34 cellular contexts compared by ENCODE assay signal in genomic region chr3:162334537-162334936, GRCh38.
"Had no signal": no experiment of that assay in that cellular context is flagged by ENCODE, and none has a peak within 500 bp of the region (broad histone marks: within the 10 kb centered on the region; RNA-seq: fewer than 3 reads in every experiment).

No MANE protein-coding gene starts in this region.

- H3K27me3 ChIP-seq: adrenal gland, ascending aorta, body of pancreas, brain microvascular endothelial cell, breast epithelium, cardiac muscle cell had no signal

- H3K9me3 ChIP-seq: adrenal gland, ascending aorta, body of pancreas had no signal

- H3K36me3 ChIP-seq: adrenal gland, ascending aorta, brain microvascular endothelial cell, breast epithelium, cardiac muscle cell had no signal

- H3K4me3 ChIP-seq: adrenal gland, ascending aorta, body of pancreas, breast epithelium, cardiac muscle cell had no signal

- H3K27ac ChIP-seq: adrenal gland, ascending aorta, body of pancreas, brain microvascular endothelial cell, breast epithelium, cardiac muscle cell had no signal

- DNase-seq: activated effector memory CD4-positive, alpha-beta T cell treated with anti-CD3 and anti-CD28 coated beads, Interleukin-2, amount 50 U/mL, for 16 hours; activated effector memory CD4-positive, alpha-beta T cell treated with Interleukin-2 at 50 U/mL for 16 hours; activated gamma-delta T cell; activated gamma-delta T cell treated with Interleukin-2 at 50 U/mL for 16 hours; activated naive CD4-positive, alpha-beta T cell; activated naive CD4-positive, alpha-beta T cell treated with anti-CD3 and anti-CD28 coated beads for 36 hours; activated naive CD4-positive, alpha-beta T cell treated with anti-CD3 and anti-CD28 coated beads, Interleukin-2, amount 10 ng/mL, durations not matched to agents 7 days and 5 days; activated naive CD4-positive, alpha-beta T cell treated with anti-CD3 and anti-CD28 coated beads, Interleukin-2, amount 50 U/mL, for 16 hours; activated naive CD4-positive, alpha-beta T cell treated with Interleukin-2 at 50 U/mL for 16 hours; activated naive CD8-positive, alpha-beta T cell treated with anti-CD3 and anti-CD28 coated beads for 36 hours; activated naive CD8-positive, alpha-beta T cell treated with anti-CD3 and anti-CD28 coated beads, Interleukin-2, amount 10 ng/mL, durations not matched to agents 7 days and 5 days; activated naive CD8-positive, alpha-beta T cell treated with anti-CD3 and anti-CD28 coated beads, Interleukin-2, amount 50 U/mL, for 24 hours; activated T-cell treated with anti-CD3 and anti-CD28 coated beads, Interleukin-2, amount 50 U/mL, for 1 hour; activated T-cell treated with anti-CD3 and anti-CD28 coated beads, Interleukin-2, amount 50 U/mL, for 24 hours; activated T-cell treated with anti-CD3 and anti-CD28 coated beads, Interleukin-2, amount 50 U/mL, for 4 hours; activated T-cell treated with anti-CD3 and anti-CD28 coated beads, Interleukin-2, amount 50 U/mL, for 48 hours; activated T-cell treated with anti-CD3 and anti-CD28 coated beads, Interleukin-2, amount 50 U/mL, for 72 hours; adrenal gland; amniotic stem cell; amygdala; anterior cingulate cortex; aorta; body of pancreas; brain microvascular endothelial cell; caudate nucleus; central memory CD4-positive, alpha-beta T cell; cerebellar nuclear complex had no signal

- H3K4me1 ChIP-seq: adrenal gland, ascending aorta, body of pancreas, breast epithelium had no signal

- FAIRE-seq: astrocyte, bronchial epithelial cell had no signal

- ATAC-seq: activated naive CD4-positive, alpha-beta T cell treated with anti-CD3 and anti-CD28 coated beads, Interleukin-2, amount 50 U/mL, for 72 hours; activated naive CD8-positive, alpha-beta T cell treated with anti-CD3 and anti-CD28 coated beads, Interleukin-2, amount 50 U/mL, for 24 hours; activated T-cell treated with anti-CD3 and anti-CD28 coated beads, Interleukin-2, amount 50 U/mL, for 4 hours; activated T-cell treated with anti-CD3 and anti-CD28 coated beads, Interleukin-2, amount 50 U/mL, for 72 hours; activated T-helper 17 cell treated with anti-CD3 and anti-CD28 coated beads, Interleukin-2, amount 50 U/mL, for 72 hours; body of pancreas had no signal
